Comparison of ENCODE assay signal across 8 cellular contexts in the genomic region with DNA sequence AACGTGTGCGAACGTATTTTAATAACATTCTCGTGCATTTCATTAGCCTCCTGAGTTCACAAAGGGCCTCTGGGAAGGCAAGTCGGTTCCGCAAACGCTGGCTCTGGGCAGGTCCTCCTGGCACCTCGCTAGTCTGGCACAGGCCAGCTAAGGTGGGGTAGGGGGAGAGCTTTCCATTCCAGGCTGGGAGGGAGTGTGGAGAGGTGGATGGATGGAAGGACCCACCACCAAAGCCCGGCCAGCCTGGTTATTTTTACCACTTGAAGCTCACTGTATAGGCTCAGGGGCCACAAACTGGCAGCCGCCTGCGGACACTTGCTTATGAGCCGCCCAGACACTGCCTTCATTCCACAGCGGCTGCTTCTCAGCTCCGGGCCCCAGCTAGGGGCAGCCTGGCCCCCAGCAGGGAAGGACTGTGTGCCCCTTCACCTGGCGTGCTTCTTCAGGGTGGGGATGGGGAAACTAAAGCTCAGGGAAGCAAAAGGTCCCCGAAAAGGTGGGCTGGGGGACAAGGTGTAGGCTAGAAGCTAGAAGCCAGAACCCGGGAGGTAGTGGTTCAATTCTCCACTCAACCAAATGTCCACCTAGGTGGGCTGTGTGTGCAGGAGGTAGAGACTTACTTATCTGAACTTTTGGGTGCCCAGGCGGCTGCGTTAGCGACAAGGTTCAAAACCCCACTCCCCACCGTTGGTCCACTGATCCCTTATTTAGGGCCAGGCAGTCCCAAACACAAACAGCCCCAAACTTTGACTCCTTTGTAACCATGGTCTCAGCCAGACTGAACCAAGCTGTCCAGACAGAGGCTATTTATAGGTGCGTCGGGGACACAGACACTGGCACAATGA. TPM values are rescaled to one million over a fixed set of nuclear protein-coding genes. Genes with fewer than 3 reads are reported as not detected.
DNase-seq lines count a peak whose midpoint lies in the region; FAIRE-seq and TF ChIP-seq lines count a peak whose summit lies in the region.
"Had no signal": no experiment of that assay in that cellular context is flagged by ENCODE, and none has a peak within 500 bp of the region (broad histone marks: within the 10 kb centered on the region; RNA-seq: fewer than 3 reads in every experiment).

No MANE protein-coding gene starts in this region.

- TF ChIP-seq CTCF in astrocyte of the cerebellum (IDR thresholded peaks at IDR 0.05; ENCODE audit: low read depth, low read length, missing control alignments) (no peak), kidney (IDR thresholded peaks at IDR 0.05; ENCODE audit: borderline replicate concordance, extremely low read depth, insufficient read depth) (no peak)

- H3K9me3 ChIP-seq in kidney (ENCODE audit: control insufficient read depth in 1 of 2, low read length in 2 of 2) (no peaks in the 10 kb centered on the region), stomach smooth muscle (ENCODE audit: control insufficient read depth in 2 of 2, low read length in 2 of 2) (no peaks in the 10 kb centered on the region)

- no peak for DNase-seq in Jurkat, Clone E6-1 (ENCODE audit: low read depth, low spot score)
- DNase-seq in astrocyte of the cerebellum (ENCODE audit: low read depth) (no peak), kidney (no peak), LoVo (ENCODE audit: low spot score) (no peak), cortex of kidney (lab: John Stamatoyannopoulos, UW) (no peak), D341Med (ENCODE audit: low spot score) (no peak)

- intact Hi-C loops in kidney (cut with DNase I), result no loop called here

- in situ Hi-C loops in astrocyte of the cerebellum (cut with HindIII; ENCODE audit: low sequenced_read_pairs), result no loop called here

- FAIRE-seq in kidney (lab: Jason Lieb, UNC), result no peak

- peak overlapping the region; percentile 51 to 60 for H3K27ac ChIP-seq in kidney (ENCODE audit: low read depth in 2 of 2, low read length in 2 of 2)
- peak overlapping the region; percentile 62 for H3K27ac ChIP-seq in stomach smooth muscle (ENCODE audit: low read length)
- H3K27ac ChIP-seq: HL-60 had no signal

- H3K9ac ChIP-seq in kidney (ENCODE audit: low read length in 2 of 2), result peak overlapping the region; percentile 22 to 58
- H3K9ac ChIP-seq in stomach smooth muscle (ENCODE audit: low read length in 2 of 2), result peak overlapping the region; percentile 45 to 71

- peaks cover 8 to 11% of the 10 kb centered on the region in 2 donors for H3K4me1 ChIP-seq in kidney (ENCODE audit: control insufficient read depth in 1 of 2, insufficient read depth in 1 of 2, low read depth in 1 of 2, low read length in 2 of 2)
- peaks cover 59% of the 10 kb centered on the region for H3K4me1 ChIP-seq in stomach smooth muscle (ENCODE audit: control insufficient read depth, insufficient read depth, low read length)

- no peaks in the 10 kb centered on the region for H3K36me3 ChIP-seq in kidney (ENCODE audit: control insufficient read depth in 1 of 2, insufficient read depth in 2 of 2, low read length in 2 of 2)
- H3K36me3 ChIP-seq in stomach smooth muscle (ENCODE audit: control insufficient read depth in 2 of 2, insufficient read depth in 2 of 2, low read length in 2 of 2), result no peaks in the 10 kb centered on the region

- H3K4me3 ChIP-seq in Jurkat, Clone E6-1 (ENCODE audit: low read length), result peak overlapping the region; percentile 92
- H3K4me3 ChIP-seq in astrocyte of the cerebellum (ENCODE audit: low read depth, low read length) (peak overlapping the region; percentile 91), kidney (ENCODE audit: low read length in 2 of 2) (peak overlapping the region; percentile 64 to 78), stomach smooth muscle (ENCODE audit: low read length in 2 of 2) (peak overlapping the region; percentile 58 to 84)

- no peaks in the 10 kb centered on the region for H3K27me3 ChIP-seq in stomach smooth muscle (ENCODE audit: control insufficient read depth in 1 of 2, insufficient read depth in 2 of 2, low read length in 2 of 2)

RNA-seq across cellular contexts. Expression of gene PMEPA1, which starts 1.7 kb away (rescaled TPM):
- polyA plus RNA-seq in Jurkat, Clone E6-1 (2012; ENCODE audit: insufficient read depth, insufficient read length), result 48.7 TPM
- total RNA-seq in kidney, result 30.4 TPM
- polyA plus RNA-seq in kidney (ENCODE audit: insufficient read depth, low read depth, low replicate concordance), result 12.9 TPM
